11 cellular contexts compared by ENCODE assay signal in the genomic region with DNA sequence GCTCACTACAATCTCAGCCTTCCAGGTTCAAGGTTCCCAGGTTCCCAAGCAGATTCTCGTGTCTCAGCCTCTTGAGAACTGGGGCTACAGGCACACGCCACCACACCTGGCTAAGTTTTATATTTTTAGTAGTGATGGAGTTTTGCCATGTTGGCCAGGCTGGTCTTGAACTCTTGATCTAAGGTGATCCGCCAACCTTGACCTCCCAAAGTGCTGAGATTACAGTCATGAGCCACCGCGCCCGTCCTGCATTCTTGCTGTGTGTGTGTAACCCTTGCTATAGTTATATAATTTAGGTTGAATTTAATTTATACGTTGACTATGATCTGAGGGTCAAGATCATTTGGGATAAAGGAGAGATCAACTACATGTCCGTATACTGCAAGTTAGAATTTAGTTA. TPM values are rescaled to one million over a fixed set of nuclear protein-coding genes. Genes with fewer than 3 reads are reported as not detected.
DNase-seq lines count a peak whose midpoint lies in the region; ATAC-seq and TF ChIP-seq lines count a peak whose summit lies in the region.
"Had no signal": no experiment of that assay in that cellular context is flagged by ENCODE, and none has a peak within 500 bp of the region (broad histone marks: within the 10 kb centered on the region; RNA-seq: fewer than 3 reads in every experiment).

No MANE protein-coding gene starts in this region.

- peaks cover 45% of the 10 kb centered on the region for H3K27me3 Mint-ChIP-seq in CD8-positive, alpha-beta T cell (ENCODE audit: low read depth)
- peaks cover 66% of the 10 kb centered on the region for H3K27me3 Mint-ChIP-seq in central memory CD8-positive, alpha-beta T cell

- no peak for ATAC-seq in CD8-positive, alpha-beta T cell
- no peak for ATAC-seq in central memory CD8-positive, alpha-beta T cell (replicated peaks; ENCODE audit: extremely low read depth, poor library complexity, severe bottlenecking)

- POLR2A ChIA-PET in CD8-positive, alpha-beta T cell (lab: Charles Lee) = interaction anchor here (0.6 kb wide), 1 partner anchor 20 kb away, joined by 3 read pairs; no protein-coding TSS in a partner anchor
- POLR2A ChIA-PET in RWPE1 (lab: Yijun Ruan, JAX; ENCODE audit: low non-redundant PET) = no interaction called here

- peak overlapping the region; percentile 74 for H3K4me3 Mint-ChIP-seq in CD8-positive, alpha-beta T cell
- H3K4me3 Mint-ChIP-seq in central memory CD8-positive, alpha-beta T cell = peak overlapping the region; percentile 63

- no peaks in the 10 kb centered on the region for H3F3A ChIP-seq in Loucy (ENCODE audit: low read depth)

- H3K4me1 Mint-ChIP-seq in CD8-positive, alpha-beta T cell (ENCODE audit: low read depth) = peaks cover 17% of the 10 kb centered on the region
- H3K4me1 Mint-ChIP-seq in central memory CD8-positive, alpha-beta T cell = peaks cover 10% of the 10 kb centered on the region

- no peaks in the 10 kb centered on the region for H3K9me2 ChIP-seq in Loucy (replicated peaks; ENCODE audit: low read depth, low read length)

- no peaks in the 10 kb centered on the region for H3K36me3 Mint-ChIP-seq in CD8-positive, alpha-beta T cell
- H3K36me3 Mint-ChIP-seq in central memory CD8-positive, alpha-beta T cell (ENCODE audit: insufficient read depth) = peaks cover 2% of the 10 kb centered on the region

- intact Hi-C loops in CD8-positive, alpha-beta T cell (cut with DNase I, micrococcal nuclease) = loop anchor here (2.0 to 5.0 kb wide), 6 partner anchors 35 to 764 kb away; a partner anchor contains a TSS

- H3K4me3 ChIP-seq in CD8-positive, alpha-beta T cell (ENCODE audit: low read depth, low read length) = no peak overlapping the region
- H3K4me3 ChIP-seq in Loucy (ENCODE audit: low read length, poor library complexity, severe bottlenecking) (no peak overlapping the region), osteoblast (ENCODE audit: insufficient read depth, low read length) (peak overlapping the region; percentile 46)

- H3K4me2 ChIP-seq in Loucy (ENCODE audit: low read depth, low read length, poor library complexity, severe bottlenecking) (no peak overlapping the region), osteoblast (ENCODE audit: insufficient read depth, low read length) (peak overlapping the region; percentile 46)

- CTCF ChIA-PET in CD8-positive, alpha-beta T cell (lab: Charles Lee) = interaction anchor here (0.7 to 6.6 kb wide), 23 partner anchors 10 to 306 kb away, joined by 3 to 99 read pairs (median 5); a partner anchor contains a TSS
- CTCF ChIA-PET in RWPE1 (lab: Yijun Ruan, JAX) = interaction anchor here (0.6 to 3.1 kb wide), 5 partner anchors 21 to 191 kb away, joined by 3 to 14 read pairs (median 4); no protein-coding TSS in a partner anchor

- H3K27ac Mint-ChIP-seq in CD8-positive, alpha-beta T cell = no peak overlapping the region
- H3K27ac Mint-ChIP-seq in central memory CD8-positive, alpha-beta T cell (ENCODE audit: low read depth) = no peak overlapping the region

- no peaks in the 10 kb centered on the region for H4K20me1 ChIP-seq in Loucy (ENCODE audit: insufficient read depth, low read length, poor library complexity, severe bottlenecking)
- H4K20me1 ChIP-seq in osteoblast (ENCODE audit: insufficient read depth, low read length) = no peaks in the 10 kb centered on the region

- H3K79me2 ChIP-seq in Loucy (ENCODE audit: insufficient read depth, low read length) = no peaks in the 10 kb centered on the region
- no peaks in the 10 kb centered on the region for H3K79me2 ChIP-seq in osteoblast (ENCODE audit: insufficient read depth, low read length)

- DNase-seq in CD8-positive, alpha-beta T cell = no peak
- no peak for DNase-seq in central memory CD8-positive, alpha-beta T cell (ENCODE audit: low spot score in 2 of 2)
- DNase-seq in osteoblast (ENCODE audit: insufficient read length, low spot score, missing footprints) (no peak), NCI-H2081 treated with DMSO at 0.1 percent for 48 hours (lab: John Stamatoyannopoulos, UW) (no peak), C1 segment of cervical spinal cord (lab: John Stamatoyannopoulos, UW) (no peak), RWPE1 (ENCODE audit: low spot score) (no peak)
- DNase-seq: activated gamma-delta T cell, colonic mucosa, IMR-90, NCI-H187 treated with DMSO at 0.1 percent for 48 hours had no signal

- no peaks in the 10 kb centered on the region for H3K36me3 ChIP-seq in CD8-positive, alpha-beta T cell (ENCODE audit: insufficient read depth, low read length)
- H3K36me3 ChIP-seq in Loucy (ENCODE audit: insufficient read depth, low read length) (no peaks in the 10 kb centered on the region), osteoblast (ENCODE audit: insufficient read depth, low read length) (no peaks in the 10 kb centered on the region)
- H3K36me3 ChIP-seq: colonic mucosa had no signal

- H3K9ac ChIP-seq in Loucy (ENCODE audit: low read depth, low read length, poor library complexity, severe bottlenecking) = no peak overlapping the region

- H3K9me3 ChIP-seq in CD8-positive, alpha-beta T cell (ENCODE audit: low read length) = no peaks in the 10 kb centered on the region
- no peaks in the 10 kb centered on the region for H3K9me3 ChIP-seq in Loucy (ENCODE audit: insufficient read depth, low read depth, low read length)
- no peaks in the 10 kb centered on the region for H3K9me3 ChIP-seq in osteoblast (ENCODE audit: low read depth, low read length)
- H3K9me3 ChIP-seq: colonic mucosa had no signal

- peak overlapping the region; percentile 23; the same call in 1 of the 2 replicates for H2AFZ ChIP-seq in Loucy (ENCODE audit: low read length)
- H2AFZ ChIP-seq in osteoblast (ENCODE audit: low read length) = peak overlapping the region; percentile 83

- H3K4me1 ChIP-seq in CD8-positive, alpha-beta T cell (ENCODE audit: insufficient read depth, low read length) = peaks cover 7% of the 10 kb centered on the region
- peaks cover 9% of the 10 kb centered on the region for H3K4me1 ChIP-seq in Loucy (ENCODE audit: insufficient read depth, low read length, poor library complexity, severe bottlenecking)
- H3K4me1 ChIP-seq in osteoblast (ENCODE audit: insufficient read depth, low read length) = peaks cover 4% of the 10 kb centered on the region

- no peaks in the 10 kb centered on the region for H3K9me3 Mint-ChIP-seq in CD8-positive, alpha-beta T cell
- no peaks in the 10 kb centered on the region for H3K9me3 Mint-ChIP-seq in central memory CD8-positive, alpha-beta T cell

- peaks cover 14% of the 10 kb centered on the region for H3K27me3 ChIP-seq in CD8-positive, alpha-beta T cell (ENCODE audit: insufficient read depth, low read length)
- no peaks in the 10 kb centered on the region for H3K27me3 ChIP-seq in Loucy (ENCODE audit: insufficient read depth, low read length, poor library complexity, severe bottlenecking)
- H3K27me3 ChIP-seq in osteoblast (ENCODE audit: insufficient read depth, low read length) = peaks cover 46% of the 10 kb centered on the region

- H3K27ac ChIP-seq in CD8-positive, alpha-beta T cell (ENCODE audit: low read depth, low read length) = no peak overlapping the region
- no peak overlapping the region for H3K27ac ChIP-seq in osteoblast (ENCODE audit: low read depth, low read length)
- H3K27ac ChIP-seq in RWPE1 = no peak overlapping the region
- H3K27ac ChIP-seq: colonic mucosa had no signal

- TF ChIP-seq CTCF in CD8-positive, alpha-beta T cell (IDR thresholded peaks at IDR 0.05) = no peak
- TF ChIP-seq CTCF in Loucy (conservative IDR thresholded peaks at IDR 0.05; ENCODE audit: low read length) (no peak), osteoblast (IDR thresholded peaks at IDR 0.05; ENCODE audit: extremely low read depth, low read depth, low read length) (no peak), RWPE1 (conservative IDR thresholded peaks at IDR 0.05; ENCODE audit: low read depth) (no peak)

RNA-seq across cellular contexts. Expression of a gene that starts 29.3 kb away (rescaled TPM):
- 10 to 100 TPM; 19.8 to 20.8 TPM for total RNA-seq in CD8-positive, alpha-beta T cell
- 12.7 and 18.1 TPM in 2 replicates for total RNA-seq in osteoblast

RNA-seq across cellular contexts. Expression of a gene that starts 35.7 kb away (rescaled TPM):
- total RNA-seq in CD8-positive, alpha-beta T cell = 1 to 10 TPM; 4.3 to 4.5 TPM
- 10.6 and 10.9 TPM in 2 replicates for total RNA-seq in osteoblast
